ENCODE assay signal across 25 cellular contexts in the genomic region with DNA sequence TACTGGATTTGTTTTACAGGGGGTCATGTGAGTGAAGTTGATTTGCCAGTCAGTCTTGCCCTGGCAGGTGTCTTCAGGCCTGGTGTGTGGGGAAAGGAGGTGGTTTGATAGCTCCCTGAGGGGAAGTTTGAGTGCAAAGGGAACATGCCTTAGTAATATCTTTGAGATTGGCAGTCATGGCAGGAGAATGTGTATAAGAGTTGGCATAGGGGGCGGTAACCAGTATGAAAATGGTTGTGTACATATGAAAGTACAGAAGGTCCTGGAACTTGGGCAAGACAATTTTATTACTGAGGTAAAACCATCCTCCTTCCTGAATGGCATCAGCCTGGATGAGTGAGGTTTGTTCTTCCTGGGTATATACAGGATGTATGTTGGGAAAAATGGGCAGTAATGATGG. TPM values are rescaled to one million over a fixed set of nuclear protein-coding genes. Genes with fewer than 3 reads are reported as not detected.
"Had no signal": no experiment of that assay in that cellular context is flagged by ENCODE, and none has a peak within 500 bp of the region (broad histone marks: within the 10 kb centered on the region; RNA-seq: fewer than 3 reads in every experiment).

No MANE protein-coding gene starts in this region.

- H3K79me2 ChIP-seq: parathyroid adenoma had no signal

- H3K9me3 ChIP-seq: esophagus squamous epithelium, psoas muscle had no signal

- H3K27ac ChIP-seq: esophagus squamous epithelium, gastroesophageal sphincter, lower lobe of right lung, parathyroid adenoma, psoas muscle, sigmoid colon, skin epidermis, thoracic aorta had no signal

- H2AFZ ChIP-seq: parathyroid adenoma had no signal

- H3K4me1 ChIP-seq: esophagus squamous epithelium, gastroesophageal sphincter, lower lobe of right lung, parathyroid adenoma, psoas muscle, sigmoid colon had no signal

- ATAC-seq: effector memory CD8-positive, alpha-beta T cell; gastroesophageal sphincter; left lobe of liver; lower lobe of right lung; psoas muscle; stimulated activated naive B cell treated with anti-CD40 and anti-IgM and Interleukin-4, amounts not matched to agents 10 μg/mL and 1 μg/mL and 100 μg/mL, for 72 hours; stimulated activated naive CD8-positive, alpha-beta T cell treated with anti-CD3 and anti-CD28 coated beads, Interleukin-15, amount 100 ng/mL, for 72 hours had no signal

- H3K36me3 ChIP-seq: esophagus squamous epithelium, gastroesophageal sphincter, lower lobe of right lung, sigmoid colon, thoracic aorta had no signal

- H3K27me3 ChIP-seq: sigmoid colon had no signal

- DNase-seq: effector memory CD8-positive, alpha-beta T cell; esophagus squamous epithelium; foreskin fibroblast; glutamatergic neuron; hippocampal formation; kidney glomerular epithelial cell; lower lobe of right lung; mesenchymal stem cell; midbrain; naive B cell; nephron progenitor cell; psoas muscle; retina; sigmoid colon; stimulated activated CD4-positive, alpha-beta T cell treated with anti-CD3 and anti-CD28 coated beads, Interleukin-2, amount 100 ng/mL, for 24 hours; stimulated activated CD4-positive, alpha-beta T cell treated with anti-CD3 and anti-CD28 coated beads, Interleukin-4, amount 100 ng/mL, for 4 hours; stimulated activated naive B cell treated with anti-CD40 and anti-IgM and Interleukin-4, amounts not matched to agents 10 μg/mL and 1 μg/mL and 100 μg/mL, for 72 hours; stimulated activated naive CD8-positive, alpha-beta T cell treated with anti-CD3 and anti-CD28 coated beads, Interleukin-15, amount 100 ng/mL, for 72 hours; trophoblast cell had no signal

- H3K4me3 ChIP-seq: esophagus squamous epithelium, gastroesophageal sphincter, lower lobe of right lung, psoas muscle, sigmoid colon, skin epidermis, thoracic aorta had no signal

RNA-seq across cellular contexts. Expression of gene PLA2G5, which starts 37.6 kb away (rescaled TPM):
- total RNA-seq: epithelial cell of proximal tubule had no signal

RNA-seq across cellular contexts. Expression of gene PLA2G2A, which starts 53.0 kb away (rescaled TPM):
- total RNA-seq: epithelial cell of proximal tubule had no signal
